ENCODE assay signal across 8 cellular contexts in genomic region chr10:80459047-80459865, GRCh38. TPM values are rescaled to one million over a fixed set of nuclear protein-coding genes. Genes with fewer than 3 reads are reported as not detected.
DNase-seq lines count a peak whose midpoint lies in the region; ATAC-seq and TF ChIP-seq lines count a peak whose summit lies in the region.

No MANE protein-coding gene starts in this region.

- ATAC-seq in GM21737 (IDR thresholded peaks at IDR 0.05; ENCODE audit: unreplicated experiment) = peak; percentile 51

- DNase-seq in GM10266 (ENCODE audit: extremely low spot score) (peak; percentile 73), transverse colon (peak; percentile 86), cortex of kidney (lab: John Stamatoyannopoulos, UW) (no peak)
- DNase-seq in activated CD4-positive, alpha-beta T cell treated with anti-CD3 and anti-CD28 coated beads for 48 hours = peak; percentile 69
- DNase-seq in effector CD4-positive, alpha-beta T cell = peak; percentile 49

- TF ChIP-seq EP300 in transverse colon (IDR thresholded peaks at IDR 0.05; ENCODE audit: low read depth) = no peak

- H3K27me3 ChIP-seq in muscle layer of colon (ENCODE audit: control insufficient read depth in 1 of 2, insufficient read depth in 2 of 2, low read length in 2 of 2) = no peaks in the 10 kb centered on the region
- no peaks in the 10 kb centered on the region for H3K27me3 ChIP-seq in transverse colon

- no peak overlapping the region for H3K4me3 ChIP-seq in muscle layer of colon (ENCODE audit: low read depth in 1 of 2, low read length in 2 of 2)
- H3K4me3 ChIP-seq in transverse colon = peak overlapping the region in 1 of 4 donors; percentile 13

- no peaks in the 10 kb centered on the region for H3K9me3 ChIP-seq in KOPT-K1 (ENCODE audit: insufficient read depth, low read length, poor library complexity, severe bottlenecking)
- H3K9me3 ChIP-seq in muscle layer of colon (ENCODE audit: low read length) = no peaks in the 10 kb centered on the region
- no peaks in the 10 kb centered on the region for H3K9me3 ChIP-seq in transverse colon

- H3K27ac ChIP-seq in KOPT-K1 (ENCODE audit: low read depth, low read length, poor library complexity, severe bottlenecking) = peak overlapping the region; percentile 73
- H3K27ac ChIP-seq in muscle layer of colon (ENCODE audit: low read depth, low read length) = peak overlapping the region; percentile 32
- H3K27ac ChIP-seq in transverse colon = peak overlapping the region; percentile 84 to 100 (median 85)

- TF ChIP-seq CTCF in GM10266 (IDR thresholded peaks at IDR 0.05; ENCODE audit: control insufficient read depth, insufficient read depth, low read depth, missing control alignments) (peak; percentile 21), transverse colon (IDR thresholded peaks at IDR 0.05) (no peak)

- H3K36me3 ChIP-seq in KOPT-K1 (ENCODE audit: insufficient read depth, low read length) (no peaks in the 10 kb centered on the region), muscle layer of colon (ENCODE audit: insufficient read depth, low read length) (no peaks in the 10 kb centered on the region), transverse colon (no peaks in the 10 kb centered on the region)

- 30% methylated on average over 8 of the region's 9 CpGs; no CpG with 5 or more reads in 1 of the 2 donors for WGBS in transverse colon (ENCODE audit: low coverage in 1 of 2), 2 donors

- H3K9ac ChIP-seq in muscle layer of colon (ENCODE audit: low read length) = peak overlapping the region; percentile 41

- H3K4me1 ChIP-seq in muscle layer of colon (ENCODE audit: insufficient read depth, low read length) = peaks cover 85% of the 10 kb centered on the region
- H3K4me1 ChIP-seq in transverse colon = peaks cover 68 to 90% (median 87%) of the 10 kb centered on the region in 4 donors

- in situ Hi-C loops in transverse colon (cut with MboI; ENCODE audit: low pct_ligation_motif_present in 1 of 4, low pct_unique_long_range_greater_than_20kb in 1 of 4, low sequenced_read_pairs in 3 of 4) = no loop called here

- peak; percentile 39 for TF ChIP-seq POLR2A in transverse colon (IDR thresholded peaks at IDR 0.05)

- intact Hi-C loops in transverse colon (cut with DNase I; ENCODE audit: low total_unique reads) = no loop called here

RNA-seq across cellular contexts. Expression of gene TSPAN14, which starts 5.1 kb away (rescaled TPM):
- 10 to 100 TPM; 18.9 to 72.9 (median 55.8) TPM for total RNA-seq in transverse colon

RNA-seq across cellular contexts. Expression of gene PRXL2A, which starts 50.9 kb away (rescaled TPM):
- total RNA-seq in transverse colon = 10 to 100 TPM; 21.7 to 64.6 (median 38.7) TPM

Comparison
In these comparisons a context has a peak if more than half of its experiments do, and no peak if none do; other contexts are left out.
1. H3K27ac ChIP-seq: peak in every context shown above with its lines; median percentile 85 in transverse colon; 73 in KOPT-K1; 32 in muscle layer of colon.